Comparison of ENCODE assay signal across 1 cellular context in genomic region chr16:81737885-81738536, GRCh38.
TF ChIP-seq lines count a peak whose summit lies in the region.

No MANE protein-coding gene starts in this region.

TF ChIP-seq in K562, 482 proteins besides CTCF, POLR2A, EP300 and RAD21 (continued from another document and continues in another):
- TF ChIP-seq, protein P1, sequence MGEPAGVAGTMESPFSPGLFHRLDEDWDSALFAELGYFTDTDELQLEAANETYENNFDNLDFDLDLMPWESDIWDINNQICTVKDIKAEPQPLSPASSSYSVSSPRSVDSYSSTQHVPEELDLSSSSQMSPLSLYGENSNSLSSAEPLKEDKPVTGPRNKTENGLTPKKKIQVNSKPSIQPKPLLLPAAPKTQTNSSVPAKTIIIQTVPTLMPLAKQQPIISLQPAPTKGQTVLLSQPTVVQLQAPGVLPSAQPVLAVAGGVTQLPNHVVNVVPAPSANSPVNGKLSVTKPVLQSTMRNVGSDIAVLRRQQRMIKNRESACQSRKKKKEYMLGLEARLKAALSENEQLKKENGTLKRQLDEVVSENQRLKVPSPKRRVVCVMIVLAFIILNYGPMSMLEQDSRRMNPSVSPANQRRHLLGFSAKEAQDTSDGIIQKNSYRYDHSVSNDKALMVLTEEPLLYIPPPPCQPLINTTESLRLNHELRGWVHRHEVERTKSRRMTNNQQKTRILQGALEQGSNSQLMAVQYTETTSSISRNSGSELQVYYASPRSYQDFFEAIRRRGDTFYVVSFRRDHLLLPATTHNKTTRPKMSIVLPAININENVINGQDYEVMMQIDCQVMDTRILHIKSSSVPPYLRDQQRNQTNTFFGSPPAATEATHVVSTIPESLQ (CRISPR knock-in tag; IDR thresholded peaks at IDR 0.05): no peak
- no peak for TF ChIP-seq SMAD3 (CRISPR knock-in tag; conservative IDR thresholded peaks at IDR 0.05)
- no peak for TF ChIP-seq NCOA4 (IDR thresholded peaks at IDR 0.05; ENCODE audit: partially characterized antibody)
- TF ChIP-seq RFX5 (IDR thresholded peaks at IDR 0.05; ENCODE audit: low read depth, low read length): no peak
- TF ChIP-seq MLLT1 (IDR thresholded peaks at IDR 0.05): no peak
- TF ChIP-seq LCOR (CRISPR knock-in tag; IDR thresholded peaks at IDR 0.05): no peak
- TF ChIP-seq, protein P2, sequence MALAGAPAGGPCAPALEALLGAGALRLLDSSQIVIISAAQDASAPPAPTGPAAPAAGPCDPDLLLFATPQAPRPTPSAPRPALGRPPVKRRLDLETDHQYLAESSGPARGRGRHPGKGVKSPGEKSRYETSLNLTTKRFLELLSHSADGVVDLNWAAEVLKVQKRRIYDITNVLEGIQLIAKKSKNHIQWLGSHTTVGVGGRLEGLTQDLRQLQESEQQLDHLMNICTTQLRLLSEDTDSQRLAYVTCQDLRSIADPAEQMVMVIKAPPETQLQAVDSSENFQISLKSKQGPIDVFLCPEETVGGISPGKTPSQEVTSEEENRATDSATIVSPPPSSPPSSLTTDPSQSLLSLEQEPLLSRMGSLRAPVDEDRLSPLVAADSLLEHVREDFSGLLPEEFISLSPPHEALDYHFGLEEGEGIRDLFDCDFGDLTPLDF (CRISPR knock-in tag; IDR thresholded peaks at IDR 0.05): no peak
- TF ChIP-seq, protein P3, sequence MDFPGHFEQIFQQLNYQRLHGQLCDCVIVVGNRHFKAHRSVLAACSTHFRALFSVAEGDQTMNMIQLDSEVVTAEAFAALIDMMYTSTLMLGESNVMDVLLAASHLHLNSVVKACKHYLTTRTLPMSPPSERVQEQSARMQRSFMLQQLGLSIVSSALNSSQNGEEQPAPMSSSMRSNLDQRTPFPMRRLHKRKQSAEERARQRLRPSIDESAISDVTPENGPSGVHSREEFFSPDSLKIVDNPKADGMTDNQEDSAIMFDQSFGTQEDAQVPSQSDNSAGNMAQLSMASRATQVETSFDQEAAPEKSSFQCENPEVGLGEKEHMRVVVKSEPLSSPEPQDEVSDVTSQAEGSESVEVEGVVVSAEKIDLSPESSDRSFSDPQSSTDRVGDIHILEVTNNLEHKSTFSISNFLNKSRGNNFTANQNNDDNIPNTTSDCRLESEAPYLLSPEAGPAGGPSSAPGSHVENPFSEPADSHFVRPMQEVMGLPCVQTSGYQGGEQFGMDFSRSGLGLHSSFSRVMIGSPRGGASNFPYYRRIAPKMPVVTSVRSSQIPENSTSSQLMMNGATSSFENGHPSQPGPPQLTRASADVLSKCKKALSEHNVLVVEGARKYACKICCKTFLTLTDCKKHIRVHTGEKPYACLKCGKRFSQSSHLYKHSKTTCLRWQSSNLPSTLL (IDR thresholded peaks at IDR 0.05): no peak
- no peak for TF ChIP-seq NEUROD1 (IDR thresholded peaks at IDR 0.05; ENCODE audit: borderline replicate concordance, low read depth, low read length, partially characterized antibody)
- TF ChIP-seq ZNF75A (CRISPR knock-in tag; IDR thresholded peaks at IDR 0.05): no peak
- TF ChIP-seq TAF7 (tag; IDR thresholded peaks at IDR 0.05): no peak
- TF ChIP-seq TFAM (CRISPR knock-in tag; conservative IDR thresholded peaks at IDR 0.05): no peak
- no peak for TF ChIP-seq TARDBP (IDR thresholded peaks at IDR 0.05)
- TF ChIP-seq ZNF253 (CRISPR knock-in tag; conservative IDR thresholded peaks at IDR 0.05): no peak
- TF ChIP-seq TBL1XR1 (IDR thresholded peaks at IDR 0.05; ENCODE audit: low read length in 2 of 2): no peak; a peak in 1 of 4 replicates
- TF ChIP-seq ATF4 (CRISPR knock-in tag; IDR thresholded peaks at IDR 0.05): no peak
- TF ChIP-seq POU5F1 (IDR thresholded peaks at IDR 0.05; ENCODE audit: borderline replicate concordance, low read depth, low read length, partially characterized antibody): no peak
- no peak for TF ChIP-seq ZNF263 (CRISPR knock-in tag; IDR thresholded peaks at IDR 0.05; ENCODE audit: borderline replicate concordance)
- TF ChIP-seq EHMT2 (IDR thresholded peaks at IDR 0.05): no peak
- no peak for TF ChIP-seq WHSC1 (IDR thresholded peaks at IDR 0.05; ENCODE audit: low read length)
- no peak for TF ChIP-seq ZNF707 (CRISPR knock-in tag; conservative IDR thresholded peaks at IDR 0.05)
- TF ChIP-seq ZNF780A (CRISPR knock-in tag; IDR thresholded peaks at IDR 0.05): no peak
- no peak for TF ChIP-seq CTCFL (IDR thresholded peaks at IDR 0.05; ENCODE audit: borderline replicate concordance, insufficient read depth, low read depth, low read length, poor library complexity, severe bottlenecking)
- TF ChIP-seq, protein P4, sequence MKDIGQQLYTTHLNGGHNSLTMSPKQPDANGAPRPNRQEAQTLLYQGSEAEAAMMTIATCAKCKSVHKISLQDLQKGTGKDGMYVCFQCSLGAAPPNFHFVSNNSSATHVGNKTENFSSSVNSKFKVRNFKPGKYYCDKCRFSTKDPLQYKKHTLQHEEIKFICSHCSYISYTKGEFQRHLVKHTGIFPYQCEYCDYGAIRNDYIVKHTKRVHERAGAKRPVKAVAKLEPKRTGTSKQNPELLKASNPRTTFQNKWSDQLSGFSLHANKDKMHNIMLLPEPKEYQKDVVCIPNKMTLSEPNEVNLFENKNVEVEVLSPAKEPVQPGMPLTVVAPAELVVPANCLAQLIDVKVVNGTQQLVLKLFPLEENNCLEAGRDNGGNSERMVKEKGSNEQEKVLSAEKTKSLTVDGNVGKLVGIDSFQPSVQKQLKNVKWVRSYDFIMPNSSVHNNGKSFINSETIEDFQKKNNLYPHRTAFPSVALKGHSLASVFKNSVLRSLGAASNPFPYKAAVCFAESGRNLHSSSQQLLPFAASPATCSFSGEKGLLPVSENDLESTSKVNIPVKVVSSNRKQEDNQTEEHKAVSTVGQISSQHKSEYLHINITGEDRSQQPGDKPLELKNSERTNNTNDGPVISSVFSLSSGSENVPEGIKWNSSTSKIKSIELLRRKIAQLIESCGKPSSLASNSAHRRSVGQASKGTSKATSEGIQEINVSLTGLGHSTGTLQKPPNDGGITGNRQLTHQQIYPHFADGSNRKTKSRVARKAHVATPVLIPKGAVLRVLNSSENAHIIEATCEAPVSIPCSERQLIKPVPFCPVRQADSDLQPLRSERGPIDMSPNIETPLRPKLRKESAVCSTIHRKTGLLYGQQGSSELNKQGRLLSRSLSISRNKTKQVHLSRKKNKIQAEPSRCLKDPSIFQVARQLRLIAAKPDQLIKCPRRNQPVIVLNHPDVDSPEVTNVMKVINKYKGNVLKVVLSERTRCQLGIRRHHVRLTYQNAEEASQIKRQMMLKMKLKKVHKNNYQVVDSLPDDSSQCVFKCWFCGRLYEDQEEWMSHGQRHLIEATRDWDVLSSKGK (CRISPR knock-in tag; IDR thresholded peaks at IDR 0.05): no peak
- no peak for TF ChIP-seq ZNF699 (CRISPR knock-in tag; IDR thresholded peaks at IDR 0.05; ENCODE audit: insufficient replicate concordance)
- peak; percentile 94 for TF ChIP-seq SMC3 (conservative IDR thresholded peaks at IDR 0.05; ENCODE audit: insufficient read depth, low read depth, low read length)
- no peak for TF ChIP-seq ZNF311 (CRISPR knock-in tag; IDR thresholded peaks at IDR 0.05)
- no peak for TF ChIP-seq HBP1 (CRISPR knock-in tag; IDR thresholded peaks at IDR 0.05)
- peak; percentile 79 for TF ChIP-seq CC2D1A (IDR thresholded peaks at IDR 0.05)
- no peak for TF ChIP-seq ZBTB34 (CRISPR knock-in tag; IDR thresholded peaks at IDR 0.05)
- TF ChIP-seq ESRRA (IDR thresholded peaks at IDR 0.05; ENCODE audit: borderline replicate concordance, low read depth): peak; percentile 56; the same call in 1 of the 2 replicates
- no peak for TF ChIP-seq MNT (conservative IDR thresholded peaks at IDR 0.05)
- TF ChIP-seq ARID2 (IDR thresholded peaks at IDR 0.05): peak; percentile 64; the same call in 1 of the 2 replicates
- no peak for TF ChIP-seq MTF1 (CRISPR knock-in tag; IDR thresholded peaks at IDR 0.05; ENCODE audit: borderline replicate concordance)
- TF ChIP-seq, protein P5, sequence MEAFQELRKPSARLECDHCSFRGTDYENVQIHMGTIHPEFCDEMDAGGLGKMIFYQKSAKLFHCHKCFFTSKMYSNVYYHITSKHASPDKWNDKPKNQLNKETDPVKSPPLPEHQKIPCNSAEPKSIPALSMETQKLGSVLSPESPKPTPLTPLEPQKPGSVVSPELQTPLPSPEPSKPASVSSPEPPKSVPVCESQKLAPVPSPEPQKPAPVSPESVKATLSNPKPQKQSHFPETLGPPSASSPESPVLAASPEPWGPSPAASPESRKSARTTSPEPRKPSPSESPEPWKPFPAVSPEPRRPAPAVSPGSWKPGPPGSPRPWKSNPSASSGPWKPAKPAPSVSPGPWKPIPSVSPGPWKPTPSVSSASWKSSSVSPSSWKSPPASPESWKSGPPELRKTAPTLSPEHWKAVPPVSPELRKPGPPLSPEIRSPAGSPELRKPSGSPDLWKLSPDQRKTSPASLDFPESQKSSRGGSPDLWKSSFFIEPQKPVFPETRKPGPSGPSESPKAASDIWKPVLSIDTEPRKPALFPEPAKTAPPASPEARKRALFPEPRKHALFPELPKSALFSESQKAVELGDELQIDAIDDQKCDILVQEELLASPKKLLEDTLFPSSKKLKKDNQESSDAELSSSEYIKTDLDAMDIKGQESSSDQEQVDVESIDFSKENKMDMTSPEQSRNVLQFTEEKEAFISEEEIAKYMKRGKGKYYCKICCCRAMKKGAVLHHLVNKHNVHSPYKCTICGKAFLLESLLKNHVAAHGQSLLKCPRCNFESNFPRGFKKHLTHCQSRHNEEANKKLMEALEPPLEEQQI (IDR thresholded peaks at IDR 0.05): no peak
- no peak for TF ChIP-seq ZBTB8A (IDR thresholded peaks at IDR 0.05; ENCODE audit: partially characterized antibody)
- TF ChIP-seq, protein P6, sequence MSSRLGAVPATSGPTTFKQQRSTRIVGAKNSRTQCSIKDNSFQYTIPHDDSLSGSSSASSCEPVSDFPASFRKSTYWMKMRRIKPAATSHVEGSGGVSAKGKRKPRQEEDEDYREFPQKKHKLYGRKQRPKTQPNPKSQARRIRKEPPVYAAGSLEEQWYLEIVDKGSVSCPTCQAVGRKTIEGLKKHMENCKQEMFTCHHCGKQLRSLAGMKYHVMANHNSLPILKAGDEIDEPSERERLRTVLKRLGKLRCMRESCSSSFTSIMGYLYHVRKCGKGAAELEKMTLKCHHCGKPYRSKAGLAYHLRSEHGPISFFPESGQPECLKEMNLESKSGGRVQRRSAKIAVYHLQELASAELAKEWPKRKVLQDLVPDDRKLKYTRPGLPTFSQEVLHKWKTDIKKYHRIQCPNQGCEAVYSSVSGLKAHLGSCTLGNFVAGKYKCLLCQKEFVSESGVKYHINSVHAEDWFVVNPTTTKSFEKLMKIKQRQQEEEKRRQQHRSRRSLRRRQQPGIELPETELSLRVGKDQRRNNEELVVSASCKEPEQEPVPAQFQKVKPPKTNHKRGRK (tag; IDR thresholded peaks at IDR 0.05): no peak
